In the genomic region with DNA sequence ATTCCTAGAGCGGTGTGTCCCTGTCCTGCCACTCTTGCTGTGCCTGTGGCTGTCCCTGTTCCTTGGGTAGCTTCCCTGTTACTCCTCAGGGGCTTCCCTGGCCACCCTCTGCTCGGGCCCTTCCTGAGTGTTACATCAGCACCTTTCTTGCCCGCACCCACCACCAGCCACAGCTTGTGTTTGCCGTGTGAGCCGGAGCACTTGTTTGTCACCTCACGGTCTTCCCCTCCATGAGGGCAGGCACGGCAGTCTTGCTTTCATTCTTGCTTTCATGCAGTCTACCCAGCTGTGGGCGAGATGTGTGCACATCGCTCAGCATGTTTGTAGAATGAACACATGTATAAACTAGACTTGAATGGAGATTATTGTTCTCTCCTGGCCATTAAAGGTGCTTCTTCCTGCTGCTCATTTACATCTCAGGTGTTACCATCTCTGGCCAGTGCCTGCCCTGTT, we compare ENCODE assay signal across 8 cellular contexts. TPM values are rescaled to one million over a fixed set of nuclear protein-coding genes. Genes with fewer than 3 reads are reported as not detected.
DNase-seq lines count a peak whose midpoint lies in the region; ATAC-seq lines count a peak whose summit lies in the region.

No MANE protein-coding gene starts in this region.

- peak overlapping the region; percentile 96 for H3K27ac Mint-ChIP-seq in activated naive CD4-positive, alpha-beta T cell treated with anti-CD3 and anti-CD28 coated beads, Interleukin-2, amount 50 U/mL, for 72 hours

- peaks cover 28 to 55% of the 10 kb centered on the region in 2 donors for H3K36me3 Mint-ChIP-seq in activated naive CD4-positive, alpha-beta T cell treated with anti-CD3 and anti-CD28 coated beads, Interleukin-2, amount 50 U/mL, for 72 hours

- H3K9me3 Mint-ChIP-seq in activated naive CD4-positive, alpha-beta T cell treated with anti-CD3 and anti-CD28 coated beads, Interleukin-2, amount 50 U/mL, for 72 hours = peaks cover 4 to 6% of the 10 kb centered on the region in 2 donors

- peak; percentile 49 for DNase-seq in NCI-H774 (lab: John Stamatoyannopoulos, UW)
- DNase-seq in activated naive CD4-positive, alpha-beta T cell treated with anti-CD3 and anti-CD28 coated beads, Interleukin-2, amount 50 U/mL, for 72 hours (ENCODE audit: low spot score in 2 of 2) = peak; percentile 72 to 89
- DNase-seq in stimulated activated CD4-positive, alpha-beta T cell treated with anti-CD3 and anti-CD28 coated beads, Interleukin-12 subunit alpha, Interleukin-12 subunit beta, amount 100 ng/mL, for 48 hours (ENCODE audit: low read depth in 2 of 3, low spot score in 1 of 3) = peak; percentile 66 to 80 (median 72)
- no peak for DNase-seq in NOMO-1 treated with DMSO at 0.1 percent for 48 hours (lab: John Stamatoyannopoulos, UW; ENCODE audit: unreplicated experiment)
- no peak for DNase-seq in amygdala (lab: John Stamatoyannopoulos, UW)
- DNase-seq in GM03348 (ENCODE audit: low spot score) = no peak

- peak; percentile 44 for ATAC-seq in GM18520 (IDR thresholded peaks at IDR 0.05; ENCODE audit: unreplicated experiment)
- peak; percentile 85 for ATAC-seq in HG02642 (IDR thresholded peaks at IDR 0.05; ENCODE audit: poor library complexity, unreplicated experiment)
- ATAC-seq in activated naive CD4-positive, alpha-beta T cell treated with anti-CD3 and anti-CD28 coated beads, Interleukin-2, amount 50 U/mL, for 72 hours = peak; percentile 72 to 78

RNA-seq across cellular contexts. Expression of a gene that starts 42.0 kb away (rescaled TPM):
- total RNA-seq in activated naive CD4-positive, alpha-beta T cell treated with anti-CD3 and anti-CD28 coated beads, Interleukin-2, amount 50 U/mL, for 72 hours = 10 to 100 TPM; 54.9 to 97.0 TPM

Comparison
In these comparisons a context has a peak if more than half of its experiments do, and no peak if none do; other contexts are left out.
1. DNase-seq: peak in NCI-H774 (single experiment), activated naive CD4-positive, alpha-beta T cell treated with anti-CD3 and anti-CD28 coated beads, Interleukin-2, amount 50 U/mL, for 72 hours (2 of 2) and stimulated activated CD4-positive, alpha-beta T cell treated with anti-CD3 and anti-CD28 coated beads, Interleukin-12 subunit alpha, Interleukin-12 subunit beta, amount 100 ng/mL, for 48 hours (3 of 3); none in NOMO-1 treated with DMSO at 0.1 percent for 48 hours (single experiment), amygdala (0 of 56) and GM03348 (single experiment).
2. Peak in every context shown above with its lines, with median percentiles within 50 percentile points of each other: ATAC-seq.